ENCODE assay signal across 26 cellular contexts in the genomic region with DNA sequence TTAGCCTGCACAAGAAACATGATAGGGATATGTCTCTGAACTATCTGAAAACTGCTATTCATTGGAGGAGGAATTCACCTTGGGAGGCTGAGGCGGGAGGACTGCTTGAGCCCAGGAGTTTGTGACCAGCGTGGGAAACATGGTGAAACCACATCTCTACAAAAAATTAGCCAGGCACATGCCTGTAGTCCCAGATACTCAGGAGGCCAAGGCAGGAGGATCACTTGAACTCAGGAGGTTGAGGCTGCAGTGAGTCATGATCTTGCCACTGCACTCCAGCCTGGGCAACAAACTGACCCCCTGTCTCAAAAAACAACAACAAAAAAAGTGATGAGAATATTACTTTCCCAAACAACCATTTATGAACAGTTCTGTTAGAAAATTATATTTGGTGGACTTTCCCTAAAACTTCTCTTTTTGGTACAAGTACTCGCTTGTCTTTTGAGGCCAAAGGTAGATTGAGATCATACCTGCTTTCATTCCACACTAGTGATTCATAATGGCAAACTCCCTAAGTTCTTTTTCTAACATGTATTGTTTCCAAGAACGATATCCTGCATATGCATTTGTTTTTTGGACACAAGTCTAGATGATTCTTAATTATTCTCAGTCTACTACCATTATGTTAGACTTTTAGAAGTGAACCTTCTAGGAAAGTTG. TPM values are rescaled to one million over a fixed set of nuclear protein-coding genes. Genes with fewer than 3 reads are reported as not detected.
A peak's percentile ranks its signal among the peaks of the same experiment; 100 is the strongest.
DNase-seq lines count a peak whose midpoint lies in the region; ATAC-seq, FAIRE-seq and TF ChIP-seq lines count a peak whose summit lies in the region.
"Had no signal": no experiment of that assay in that cellular context is flagged by ENCODE, and none has a peak within 500 bp of the region (broad histone marks: within the 10 kb centered on the region; RNA-seq: fewer than 3 reads in every experiment).

No MANE protein-coding gene starts in this region.

- in situ Hi-C loops in GM13977 (cut with MboI; ENCODE audit: low pct_unique_long_range_greater_than_20kb, low sequenced_read_pairs, unreplicated experiment): no loop called here

- POLR2A ChIA-PET in CD8-positive, alpha-beta T cell (lab: Charles Lee): no interaction called here

- H3K4me3 Mint-ChIP-seq in activated naive CD4-positive, alpha-beta T cell treated with anti-CD3 and anti-CD28 coated beads, Interleukin-2, amount 50 U/mL, for 24 hours: no peak overlapping the region
- no peak overlapping the region for H3K4me3 Mint-ChIP-seq in activated naive CD4-positive, alpha-beta T cell treated with anti-CD3 and anti-CD28 coated beads for 36 hours
- H3K4me3 Mint-ChIP-seq in CD8-positive, alpha-beta T cell: no peak overlapping the region
- H3K4me3 Mint-ChIP-seq: CD14-positive monocyte had no signal

- no peaks in the 10 kb centered on the region for H3K36me3 ChIP-seq in bronchial epithelial cell (ENCODE audit: control insufficient read depth, insufficient read depth, low read length)
- H3K36me3 ChIP-seq in CD8-positive, alpha-beta T cell (ENCODE audit: insufficient read depth, low read length): no peaks in the 10 kb centered on the region

- H3K4me1 ChIP-seq in CD8-positive, alpha-beta T cell (ENCODE audit: insufficient read depth, low read length): no peaks in the 10 kb centered on the region
- H3K4me1 ChIP-seq: BE2C had no signal

- H3K36me3 Mint-ChIP-seq in activated naive CD4-positive, alpha-beta T cell treated with anti-CD3 and anti-CD28 coated beads, Interleukin-2, amount 50 U/mL, for 24 hours: peaks cover 6% of the 10 kb centered on the region
- peaks cover 4% of the 10 kb centered on the region for H3K36me3 Mint-ChIP-seq in activated naive CD4-positive, alpha-beta T cell treated with anti-CD3 and anti-CD28 coated beads for 36 hours (ENCODE audit: low read depth)
- H3K36me3 Mint-ChIP-seq in CD8-positive, alpha-beta T cell: peaks cover 15% of the 10 kb centered on the region

- no peak for ATAC-seq in CD8-positive, alpha-beta T cell
- ATAC-seq: Panc1 had no signal

- intact Hi-C loops in activated naive CD4-positive, alpha-beta T cell treated with anti-CD3 and anti-CD28 coated beads for 36 hours (cut with micrococcal nuclease): no loop called here
- intact Hi-C loops in CD8-positive, alpha-beta T cell (cut with DNase I, micrococcal nuclease): no loop called here

- H3K4me3 ChIP-seq in bronchial epithelial cell (ENCODE audit: low read depth, low read length): no peak overlapping the region
- H3K4me3 ChIP-seq in CD8-positive, alpha-beta T cell (ENCODE audit: low read depth, low read length): no peak overlapping the region
- H3K4me3 ChIP-seq: GM23248, MG63 had no signal

- H3K9me3 Mint-ChIP-seq in activated naive CD4-positive, alpha-beta T cell treated with anti-CD3 and anti-CD28 coated beads, Interleukin-2, amount 50 U/mL, for 24 hours: no peaks in the 10 kb centered on the region
- H3K9me3 Mint-ChIP-seq in activated naive CD4-positive, alpha-beta T cell treated with anti-CD3 and anti-CD28 coated beads for 36 hours: no peaks in the 10 kb centered on the region
- H3K9me3 Mint-ChIP-seq in CD8-positive, alpha-beta T cell: no peaks in the 10 kb centered on the region
- H3K9me3 Mint-ChIP-seq: CD14-positive monocyte had no signal

- H3K27me3 Mint-ChIP-seq in activated naive CD4-positive, alpha-beta T cell treated with anti-CD3 and anti-CD28 coated beads, Interleukin-2, amount 50 U/mL, for 24 hours: no peaks in the 10 kb centered on the region
- no peaks in the 10 kb centered on the region for H3K27me3 Mint-ChIP-seq in activated naive CD4-positive, alpha-beta T cell treated with anti-CD3 and anti-CD28 coated beads for 36 hours (ENCODE audit: low read depth)
- H3K27me3 Mint-ChIP-seq in CD8-positive, alpha-beta T cell (ENCODE audit: low read depth): no peaks in the 10 kb centered on the region

- no peaks in the 10 kb centered on the region for H3K4me1 Mint-ChIP-seq in activated naive CD4-positive, alpha-beta T cell treated with anti-CD3 and anti-CD28 coated beads, Interleukin-2, amount 50 U/mL, for 24 hours
- H3K4me1 Mint-ChIP-seq in activated naive CD4-positive, alpha-beta T cell treated with anti-CD3 and anti-CD28 coated beads for 36 hours (ENCODE audit: low read depth): no peaks in the 10 kb centered on the region
- no peaks in the 10 kb centered on the region for H3K4me1 Mint-ChIP-seq in CD8-positive, alpha-beta T cell (ENCODE audit: low read depth)
- H3K4me1 Mint-ChIP-seq: CD14-positive monocyte had no signal

- H3K9me3 ChIP-seq in CD8-positive, alpha-beta T cell (ENCODE audit: low read length): no peaks in the 10 kb centered on the region
- H3K9me3 ChIP-seq: BE2C, MG63, SK-N-SH had no signal

- peak overlapping the region; percentile 55 for H3K27ac Mint-ChIP-seq in activated naive CD4-positive, alpha-beta T cell treated with anti-CD3 and anti-CD28 coated beads, Interleukin-2, amount 50 U/mL, for 24 hours
- H3K27ac Mint-ChIP-seq in activated naive CD4-positive, alpha-beta T cell treated with anti-CD3 and anti-CD28 coated beads for 36 hours: no peak overlapping the region
- no peak overlapping the region for H3K27ac Mint-ChIP-seq in CD8-positive, alpha-beta T cell

- TF ChIP-seq CTCF in bronchial epithelial cell (IDR thresholded peaks at IDR 0.05; ENCODE audit: insufficient read depth, low read length, severe bottlenecking) (no peak), GM13977 (IDR thresholded peaks at IDR 0.05; ENCODE audit: extremely low read depth, insufficient read depth, missing control alignments) (no peak)
- no peak for TF ChIP-seq CTCF in CD8-positive, alpha-beta T cell (IDR thresholded peaks at IDR 0.05)

- H3K27me3 ChIP-seq in bronchial epithelial cell (ENCODE audit: control insufficient read depth, insufficient read depth, low read length): no peaks in the 10 kb centered on the region
- H3K27me3 ChIP-seq in CD8-positive, alpha-beta T cell (ENCODE audit: insufficient read depth, low read length): no peaks in the 10 kb centered on the region
- H3K27me3 ChIP-seq: BE2C, MG63 had no signal

- CTCF ChIA-PET in activated naive CD4-positive, alpha-beta T cell treated with anti-CD3 and anti-CD28 coated beads for 36 hours (lab: Charles Lee): no interaction called here
- CTCF ChIA-PET in CD8-positive, alpha-beta T cell (lab: Charles Lee): no interaction called here

- H3K27ac ChIP-seq in CD8-positive, alpha-beta T cell (ENCODE audit: low read depth, low read length): no peak overlapping the region
- H3K27ac ChIP-seq: 22Rv1, GM23248 had no signal

- FAIRE-seq in bronchial epithelial cell (lab: Jason Lieb, UNC): no peak
- FAIRE-seq: GM18507, HTR-8/SVneo had no signal

- DNase-seq in activated naive CD4-positive, alpha-beta T cell treated with anti-CD3 and anti-CD28 coated beads for 36 hours: no peak
- DNase-seq in bronchial epithelial cell (ENCODE audit: low read depth) (peak; percentile 91), kidney tubule cell (ENCODE audit: low spot score) (peak; percentile 23), SIG-M5 (lab: John Stamatoyannopoulos, UW) (no peak), GM13977 (ENCODE audit: low spot score) (no peak)
- DNase-seq in CD8-positive, alpha-beta T cell: no peak
- DNase-seq in effector CD4-positive, alpha-beta T cell: no peak
- DNase-seq: ACHN, BE2C, DMS153, DND-41, GM23248, H7, KBM-7, MG63, NCI-H1694, NCI-H2081, NCI-H2227 treated with DMSO at 0.1 percent for 48 hours, NCI-H69, SK-N-SH had no signal

RNA-seq across cellular contexts. Expression of a gene that starts 33.4 kb away (rescaled TPM):
- 10 to 100 TPM; 35.9 to 36.9 TPM for total RNA-seq in activated naive CD4-positive, alpha-beta T cell treated with anti-CD3 and anti-CD28 coated beads for 36 hours
- total RNA-seq in bronchial epithelial cell: 18.8 and 32.9 TPM in 2 replicates
- 10 to 100 TPM; 68.8 to 70.2 TPM for total RNA-seq in CD8-positive, alpha-beta T cell

Comparison
In these comparisons a context has a peak if more than half of its experiments do, and no peak if none do; other contexts are left out.
1. DNase-seq: peak in bronchial epithelial cell (single experiment) and kidney tubule cell (single experiment); none in activated naive CD4-positive, alpha-beta T cell treated with anti-CD3 and anti-CD28 coated beads for 36 hours (single experiment), SIG-M5 (single experiment), GM13977 (single experiment), CD8-positive, alpha-beta T cell (0 of 7) and effector CD4-positive, alpha-beta T cell (single experiment).